In the genomic region with DNA sequence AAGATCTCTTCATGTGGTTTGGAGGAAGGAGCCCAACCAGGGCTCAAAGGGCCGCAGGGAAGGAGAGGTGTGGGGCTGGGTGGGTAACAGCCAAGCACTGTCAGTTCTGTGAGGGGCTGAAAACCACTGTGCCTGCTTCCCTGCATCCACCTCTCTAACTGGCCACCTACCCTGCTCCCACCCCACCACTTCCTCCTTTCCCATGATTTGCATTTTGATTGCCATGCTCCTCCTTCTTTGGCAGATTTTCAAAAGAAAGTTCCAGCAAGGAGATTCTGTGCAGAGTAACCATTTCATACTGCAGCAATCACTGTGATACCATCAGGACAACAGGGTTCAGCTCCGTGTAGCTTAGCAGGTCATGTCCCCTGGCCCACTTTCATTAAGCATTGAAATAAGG, we compare ENCODE assay signal across 26 cellular contexts.
DNase-seq lines count a peak whose midpoint lies in the region; ATAC-seq and TF ChIP-seq lines count a peak whose summit lies in the region.
"Had no signal": no experiment of that assay in that cellular context is flagged by ENCODE, and none has a peak within 500 bp of the region (broad histone marks: within the 10 kb centered on the region; RNA-seq: fewer than 3 reads in every experiment).

No MANE protein-coding gene starts in this region.

- H3K79me2 ChIP-seq in DND-41 (ENCODE audit: insufficient read depth, low read length): peaks cover 41% of the 10 kb centered on the region

- ATAC-seq in DND-41 (ENCODE audit: insufficient read depth, low read depth): no peak
- ATAC-seq in effector memory CD8-positive, alpha-beta T cell (replicated peaks): no peak
- ATAC-seq: lower lobe of right lung, mucosa of descending colon, right cardiac atrium had no signal

- no peaks in the 10 kb centered on the region for H3K27me3 ChIP-seq in BLaER1 treated with 17β-estradiol and CSF1 and Interleukin-3, amounts not matched to agents 10 nM and 100 nM
- no peaks in the 10 kb centered on the region for H3K27me3 ChIP-seq in DND-41 (ENCODE audit: insufficient read depth, low read length, poor library complexity)
- H3K27me3 ChIP-seq: colonic mucosa, tibial nerve had no signal

- H3K36me3 Mint-ChIP-seq in effector memory CD8-positive, alpha-beta T cell (ENCODE audit: insufficient read depth): peaks cover 38% of the 10 kb centered on the region

- peaks cover 0 to 15% (median 9%) of the 10 kb centered on the region in 11 experiments; a peak in 13 of 22 replicates for H3K36me3 ChIP-seq in BLaER1 treated with 17β-estradiol and CSF1 and Interleukin-3, amounts not matched to agents 10 nM and 100 nM
- peaks cover 17% of the 10 kb centered on the region for H3K36me3 ChIP-seq in DND-41 (ENCODE audit: insufficient read depth, low read length)
- H3K36me3 ChIP-seq: colonic mucosa, lower lobe of right lung had no signal

- no peak for TF ChIP-seq POLR2A in NB4 (IDR thresholded peaks at IDR 0.05; ENCODE audit: extremely low read depth, insufficient read length)

- peak overlapping the region in 1 of 2 donors; percentile 95 for H3K4me3 Mint-ChIP-seq in effector memory CD8-positive, alpha-beta T cell
- H3K4me3 Mint-ChIP-seq: activated CD4-positive, alpha-beta T cell treated with anti-CD3 and anti-CD28 coated beads, Interleukin-2, amount 10 ng/mL, durations not matched to agents 7 days and 5 days had no signal

- DNase-seq in DND-41 (peak; percentile 13), NB4 (ENCODE audit: low read depth) (peak; percentile 18), Kasumi-1 (lab: John Stamatoyannopoulos, UW) (no peak), cortex of kidney (lab: John Stamatoyannopoulos, UW) (no peak), T1000 (lab: John Stamatoyannopoulos, UW) (no peak)
- no peak for DNase-seq in effector memory CD8-positive, alpha-beta T cell
- DNase-seq: ACHN; activated CD4-positive, alpha-beta T cell treated with anti-CD3 and anti-CD28 coated beads, Interleukin-2, amount 10 ng/mL, durations not matched to agents 7 days and 5 days; activated naive CD4-positive, alpha-beta T cell; activated T-cell treated with anti-CD3 and anti-CD28 coated beads, Interleukin-2, amount 50 U/mL, for 48 hours; amygdala; colonic mucosa; effector memory CD4-positive, alpha-beta T cell; head of caudate nucleus; lower lobe of right lung; mucosa of descending colon; NCI-H1436; NCI-H2081 treated with DMSO at 0.1 percent for 48 hours; NCI-H774; right cardiac atrium; SK-N-SH; stimulated activated CD4-positive, alpha-beta T cell treated with anti-CD3 and anti-CD28 coated beads, Interleukin-2, amount 100 ng/mL, for 24 hours had no signal

- H3K27ac ChIP-seq in BLaER1 treated with 17β-estradiol and CSF1 and Interleukin-3, amounts not matched to agents 10 nM and 100 nM: no peak overlapping the region
- H3K27ac ChIP-seq in DND-41 (ENCODE audit: low read length): no peak overlapping the region
- H3K27ac ChIP-seq: colonic mucosa, lower lobe of right lung, tibial nerve, VCaP had no signal

- H3K27ac Mint-ChIP-seq in effector memory CD8-positive, alpha-beta T cell: peak overlapping the region; percentile 92 to 98
- H3K27ac Mint-ChIP-seq: activated CD4-positive, alpha-beta T cell treated with anti-CD3 and anti-CD28 coated beads, Interleukin-2, amount 10 ng/mL, durations not matched to agents 7 days and 5 days; T-helper 1 cell treated with Interleukin-12 subunit alpha and Interleukin-12 subunit beta and Interleukin-4 antibody, amounts not matched to agents 30 μg/mL and 1 μg/mL, for 36 hours had no signal

- no peak overlapping the region for H2AFZ ChIP-seq in DND-41 (ENCODE audit: low read depth, low read length)

- no peak overlapping the region for H3K4me3 ChIP-seq in BLaER1 treated with 17β-estradiol and CSF1 and Interleukin-3, amounts not matched to agents 10 nM and 100 nM
- H3K4me3 ChIP-seq in DND-41 (ENCODE audit: low read depth in 1 of 2, low read length in 2 of 2) (no peak overlapping the region), NB4 (ENCODE audit: low read depth, low read length) (no peak overlapping the region)
- H3K4me3 ChIP-seq: colonic mucosa, lower lobe of right lung, mucosa of descending colon, tibial nerve had no signal

- H3K4me2 ChIP-seq in BLaER1 treated with 17β-estradiol and CSF1 and Interleukin-3, amounts not matched to agents 10 nM and 100 nM: peak overlapping the region; percentile 56 to 80 (median 76); a peak in 21 of 22 replicates
- no peak overlapping the region for H3K4me2 ChIP-seq in DND-41 (ENCODE audit: insufficient read depth, low read length)

- H3K9ac ChIP-seq in BLaER1 treated with 17β-estradiol and CSF1 and Interleukin-3, amounts not matched to agents 10 nM and 100 nM: no peak overlapping the region
- H3K9ac ChIP-seq in DND-41 (ENCODE audit: low read depth, low read length): no peak overlapping the region
- H3K9ac ChIP-seq: SK-N-SH had no signal

- peaks cover 0 to 23% (median 9%) of the 10 kb centered on the region in 11 experiments; a peak in 11 of 22 replicates for H3K9me3 ChIP-seq in BLaER1 treated with 17β-estradiol and CSF1 and Interleukin-3, amounts not matched to agents 10 nM and 100 nM (replicated peaks in 1 of 11)
- H3K9me3 ChIP-seq in DND-41 (ENCODE audit: insufficient read depth, low read length, severe bottlenecking): no peaks in the 10 kb centered on the region
- H3K9me3 ChIP-seq: colonic mucosa, lower lobe of right lung, mucosa of descending colon, SK-N-SH, tibial nerve had no signal

- TF ChIP-seq CTCF in DND-41 (IDR thresholded peaks at IDR 0.05; ENCODE audit: borderline replicate concordance, extremely low read depth, low read length, poor library complexity, severe bottlenecking) (no peak), NB4 (IDR thresholded peaks at IDR 0.05; ENCODE audit: low read depth, low read length) (no peak)

- H3K4me1 Mint-ChIP-seq in effector memory CD8-positive, alpha-beta T cell (ENCODE audit: low read depth in 2 of 2): peaks cover 0 to 7% of the 10 kb centered on the region in 2 donors

- no peaks in the 10 kb centered on the region for H3K27me3 Mint-ChIP-seq in effector memory CD8-positive, alpha-beta T cell
- H3K27me3 Mint-ChIP-seq: activated CD4-positive, alpha-beta T cell treated with anti-CD3 and anti-CD28 coated beads, Interleukin-2, amount 10 ng/mL, durations not matched to agents 7 days and 5 days had no signal

- H3K9me3 Mint-ChIP-seq in effector memory CD8-positive, alpha-beta T cell: no peaks in the 10 kb centered on the region
- H3K9me3 Mint-ChIP-seq: activated CD4-positive, alpha-beta T cell treated with anti-CD3 and anti-CD28 coated beads, Interleukin-2, amount 10 ng/mL, durations not matched to agents 7 days and 5 days; T-helper 1 cell treated with Interleukin-12 subunit alpha and Interleukin-12 subunit beta and Interleukin-4 antibody, amounts not matched to agents 30 μg/mL and 1 μg/mL, for 36 hours had no signal

- peaks cover 26 to 43% (median 33%) of the 10 kb centered on the region in 10 experiments for H3K4me1 ChIP-seq in BLaER1 treated with 17β-estradiol and CSF1 and Interleukin-3, amounts not matched to agents 10 nM and 100 nM
- peaks cover 29% of the 10 kb centered on the region for H3K4me1 ChIP-seq in DND-41 (ENCODE audit: insufficient read depth, low read length)
- H3K4me1 ChIP-seq: colonic mucosa had no signal

- H4K20me1 ChIP-seq in BLaER1 treated with 17β-estradiol and CSF1 and Interleukin-3, amounts not matched to agents 10 nM and 100 nM: peaks cover 0 to 7% (median 0%) of the 10 kb centered on the region in 11 experiments; a peak in 2 of 22 replicates
- H4K20me1 ChIP-seq in DND-41 (ENCODE audit: insufficient read depth, low read length): peaks cover 7% of the 10 kb centered on the region; the same call in 1 of the 2 replicates

Comparison
In these comparisons a context has a peak if more than half of its experiments do, and no peak if none do; other contexts are left out.
1. DNase-seq: peak in DND-41 (single experiment) and NB4 (single experiment); none in effector memory CD8-positive, alpha-beta T cell (0 of 3), Kasumi-1 (0 of 2), cortex of kidney (single experiment) and T1000 (single experiment).